8 cellular contexts compared by ENCODE assay signal in the genomic region with DNA sequence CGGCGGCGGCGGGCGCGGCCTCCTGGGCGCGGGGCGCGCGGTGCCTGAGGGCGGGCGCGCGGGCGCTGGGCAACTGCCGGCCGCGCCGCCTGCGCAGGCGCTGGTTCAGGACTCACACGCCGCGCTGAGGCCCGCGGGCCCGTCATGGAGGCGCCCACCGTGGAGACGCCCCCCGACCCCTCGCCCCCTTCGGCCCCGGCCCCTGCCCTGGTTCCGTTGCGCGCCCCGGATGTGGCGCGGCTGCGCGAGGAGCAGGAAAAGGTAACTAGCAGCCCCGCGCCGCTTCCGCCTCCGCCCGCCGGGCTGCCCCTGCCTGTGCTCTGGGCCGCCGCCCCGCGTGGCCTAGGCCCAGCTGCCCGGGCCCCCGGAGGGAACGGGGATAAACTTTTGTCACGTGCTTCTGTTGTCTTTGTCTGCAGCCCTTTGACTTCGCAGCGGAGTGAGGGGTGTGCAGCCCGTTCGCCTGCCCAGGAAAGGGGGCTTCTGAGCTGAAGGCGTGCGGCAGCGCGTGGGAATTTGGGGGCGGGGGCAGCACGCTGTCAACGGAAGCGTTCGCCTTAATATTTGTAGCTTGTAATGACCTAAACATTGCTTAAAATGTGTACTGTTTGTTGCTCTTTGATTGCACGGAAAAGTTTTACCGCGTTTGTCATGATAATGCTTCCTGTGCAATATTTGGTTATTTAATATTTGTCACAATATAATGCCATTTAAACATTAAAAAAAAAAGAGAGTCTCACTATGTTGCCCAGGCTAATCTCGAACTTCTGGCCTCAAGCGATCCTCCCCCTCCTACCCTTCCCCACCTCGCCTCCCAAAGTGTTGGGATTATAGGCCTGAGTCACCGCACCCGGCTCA. TPM values are rescaled to one million over a fixed set of nuclear protein-coding genes. Genes with fewer than 3 reads are reported as not detected.
DNase-seq lines count a peak whose midpoint lies in the region; ATAC-seq and TF ChIP-seq lines count a peak whose summit lies in the region.

No MANE protein-coding gene starts in this region.

- no peaks in the 10 kb centered on the region for H3K27me3 ChIP-seq in right lobe of liver

- H3K4me3 ChIP-seq in right lobe of liver, result peak overlapping the region; percentile 82 to 87 (median 86)

- peak in 1 of 4 donors; percentile 16 for TF ChIP-seq CTCF in right lobe of liver (IDR thresholded peaks at IDR 0.05)

- DNase-seq in NCI-H1417 (lab: John Stamatoyannopoulos, UW), result peak; percentile 70 to 76 (median 72)
- no peak for DNase-seq in NCI-H1417 treated with DMSO at 0.1 percent for 48 hours (lab: John Stamatoyannopoulos, UW)
- peak; percentile 71 for DNase-seq in NCI-H2171 treated with DMSO at 0.1 percent for 48 hours (lab: John Stamatoyannopoulos, UW)
- DNase-seq in activated CD4-positive, alpha-beta T cell treated with anti-CD3 and anti-CD28 coated beads for 1 hour, result peak; percentile 53
- DNase-seq in cerebellum (ENCODE audit: low spot score), result peak; percentile 62
- peak; percentile 76 to 80 (median 76) for DNase-seq in right lobe of liver
- peak; percentile 56 to 64 for DNase-seq in stimulated activated CD4-positive, alpha-beta T cell treated with anti-CD3 and anti-CD28 coated beads, Interleukin-4, amount 100 ng/mL, for 48 hours (ENCODE audit: low read depth in 2 of 2)

- H3K9me3 ChIP-seq in right lobe of liver, result no peaks in the 10 kb centered on the region

- peak overlapping the region in 1 of 3 donors; percentile 52 for H3K27ac ChIP-seq in right lobe of liver

- 7% methylated on average over 21 of the region's 79 CpGs for WGBS in right lobe of liver (ENCODE audit: insufficient coverage, low coverage, low lambda C conversion rate, missing lambda C conversion rate)

- intact Hi-C loops in right lobe of liver (cut with DNase I), result no loop called here

- H3K36me3 ChIP-seq in right lobe of liver, result no peaks in the 10 kb centered on the region

- ATAC-seq in HG02938 (IDR thresholded peaks at IDR 0.05; ENCODE audit: unreplicated experiment) (peak; percentile 68), right lobe of liver (peak; percentile 75 to 81 (median 78))

- no peak for TF ChIP-seq POLR2A in right lobe of liver (IDR thresholded peaks at IDR 0.05)

- peaks cover 0 to 19% (median 3%) of the 10 kb centered on the region in 4 donors for H3K4me1 ChIP-seq in right lobe of liver

RNA-seq across cellular contexts. Expression of a gene that starts 0.6 kb away (rescaled TPM):
- total RNA-seq in cerebellum, result 76.6 TPM
- total RNA-seq in right lobe of liver, result 10 to 100 TPM; 18.8 to 29.4 (median 22.2) TPM
